Comparison of ENCODE assay signal across 29 cellular contexts in the genomic region with DNA sequence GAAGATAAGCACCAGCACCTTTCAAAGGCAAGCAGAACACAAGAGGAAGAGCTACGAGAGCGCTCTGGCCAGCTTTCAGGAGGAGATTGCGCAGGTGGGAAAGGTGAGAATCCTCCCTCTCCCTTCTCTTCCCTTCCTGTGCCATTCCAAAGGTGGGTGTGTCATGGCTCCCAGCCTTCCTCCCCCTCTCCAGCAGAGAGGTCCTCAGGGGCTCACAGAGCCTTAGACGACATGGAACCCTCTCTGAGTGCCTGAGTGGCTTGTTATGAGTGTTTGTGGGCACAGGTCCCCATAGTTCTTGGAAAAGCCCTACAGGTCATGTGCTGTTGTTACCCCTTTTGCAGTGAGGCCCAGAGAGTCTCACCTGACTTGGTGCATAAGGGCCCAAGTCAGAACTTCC.
"Had no signal": no experiment of that assay in that cellular context is flagged by ENCODE, and none has a peak within 500 bp of the region (broad histone marks: within the 10 kb centered on the region; RNA-seq: fewer than 3 reads in every experiment).

No MANE protein-coding gene starts in this region.

- H3K27me3 Mint-ChIP-seq: activated B cell treated with CpG ODN at 0.5 μM for 24 hours; activated CD8-positive, alpha-beta T cell treated with anti-CD3 and anti-CD28 coated beads for 36 hours; activated naive CD4-positive, alpha-beta T cell treated with anti-CD3 and anti-CD28 coated beads, Interleukin-2, amount 50 U/mL, for 24 hours; activated naive CD8-positive, alpha-beta T cell treated with anti-CD3 and anti-CD28 coated beads for 36 hours; activated naive CD8-positive, alpha-beta T cell treated with anti-CD3 and anti-CD28 coated beads, Interleukin-2, amount 50 U/mL, for 24 hours; activated T-helper 17 cell treated with anti-CD3 and anti-CD28 coated beads, Interleukin-2, amount 50 U/mL, for 72 hours; brain; T-helper 17 cell had no signal

- ATAC-seq: activated CD4-positive, CD25-positive, alpha-beta regulatory T cell treated with anti-CD3 and anti-CD28 coated beads, Interleukin-2, amount 50 U/mL, for 24 hours; activated CD8-positive, alpha-beta T cell treated with anti-CD3 and anti-CD28 coated beads for 36 hours; activated naive CD8-positive, alpha-beta T cell treated with anti-CD3 and anti-CD28 coated beads, Interleukin-2, amount 50 U/mL, for 24 hours; activated T-cell treated with anti-CD3 and anti-CD28 coated beads, Interleukin-2, amount 50 U/mL, for 4 hours; activated T-helper 17 cell treated with anti-CD3 and anti-CD28 coated beads, Interleukin-2, amount 50 U/mL, for 72 hours; esophagus mucosa; T-helper 17 cell had no signal

- H3K4me3 Mint-ChIP-seq: activated B cell treated with CpG ODN at 0.5 μM for 24 hours; activated CD8-positive, alpha-beta T cell treated with anti-CD3 and anti-CD28 coated beads for 36 hours; activated naive CD4-positive, alpha-beta T cell treated with anti-CD3 and anti-CD28 coated beads, Interleukin-2, amount 50 U/mL, for 24 hours; activated naive CD8-positive, alpha-beta T cell treated with anti-CD3 and anti-CD28 coated beads for 36 hours; activated naive CD8-positive, alpha-beta T cell treated with anti-CD3 and anti-CD28 coated beads, Interleukin-2, amount 50 U/mL, for 24 hours; activated T-cell treated with anti-CD3 and anti-CD28 coated beads, Interleukin-2, amount 50 U/mL, for 4 hours; activated T-helper 17 cell treated with anti-CD3 and anti-CD28 coated beads, Interleukin-2, amount 50 U/mL, for 72 hours; brain; T-helper 17 cell; T-helper 2 cell treated with Interferon-gamma antibody and Interleukin-4, amounts not matched to agents 5 μg/mL and 100 μg/mL, for 36 hours had no signal

- H3K9me3 Mint-ChIP-seq: activated B cell treated with CpG ODN at 0.5 μM for 24 hours; activated CD8-positive, alpha-beta T cell treated with anti-CD3 and anti-CD28 coated beads for 36 hours; activated naive CD4-positive, alpha-beta T cell treated with anti-CD3 and anti-CD28 coated beads, Interleukin-2, amount 50 U/mL, for 24 hours; activated naive CD8-positive, alpha-beta T cell treated with anti-CD3 and anti-CD28 coated beads for 36 hours; activated naive CD8-positive, alpha-beta T cell treated with anti-CD3 and anti-CD28 coated beads, Interleukin-2, amount 50 U/mL, for 24 hours; activated T-cell treated with anti-CD3 and anti-CD28 coated beads, Interleukin-2, amount 50 U/mL, for 4 hours; activated T-helper 17 cell treated with anti-CD3 and anti-CD28 coated beads, Interleukin-2, amount 50 U/mL, for 72 hours; brain; T-helper 2 cell treated with Interferon-gamma antibody and Interleukin-4, amounts not matched to agents 5 μg/mL and 100 μg/mL, for 36 hours had no signal

- H3K4me1 Mint-ChIP-seq: activated B cell treated with CpG ODN at 0.5 μM for 24 hours; activated naive CD4-positive, alpha-beta T cell treated with anti-CD3 and anti-CD28 coated beads, Interleukin-2, amount 50 U/mL, for 24 hours; activated naive CD8-positive, alpha-beta T cell treated with anti-CD3 and anti-CD28 coated beads for 36 hours; activated naive CD8-positive, alpha-beta T cell treated with anti-CD3 and anti-CD28 coated beads, Interleukin-2, amount 50 U/mL, for 24 hours; activated T-helper 17 cell treated with anti-CD3 and anti-CD28 coated beads, Interleukin-2, amount 50 U/mL, for 72 hours; brain; T-helper 17 cell had no signal

- H3K27ac Mint-ChIP-seq: activated B cell treated with CpG ODN at 0.5 μM for 24 hours; activated CD8-positive, alpha-beta T cell treated with anti-CD3 and anti-CD28 coated beads for 36 hours; activated naive CD4-positive, alpha-beta T cell treated with anti-CD3 and anti-CD28 coated beads, Interleukin-2, amount 50 U/mL, for 24 hours; activated naive CD8-positive, alpha-beta T cell treated with anti-CD3 and anti-CD28 coated beads for 36 hours; activated naive CD8-positive, alpha-beta T cell treated with anti-CD3 and anti-CD28 coated beads, Interleukin-2, amount 50 U/mL, for 24 hours; activated T-helper 17 cell treated with anti-CD3 and anti-CD28 coated beads, Interleukin-2, amount 50 U/mL, for 72 hours; brain; T-helper 2 cell treated with Interferon-gamma antibody and Interleukin-4, amounts not matched to agents 5 μg/mL and 100 μg/mL, for 36 hours had no signal

- H3K4me3 ChIP-seq: adrenal gland, ascending aorta had no signal

- H3K4me1 ChIP-seq: adrenal gland, ascending aorta had no signal

- H3K36me3 ChIP-seq: adrenal gland had no signal

- H3K9me3 ChIP-seq: adrenal gland, ascending aorta, SK-N-SH had no signal

- DNase-seq: activated B cell treated with CpG ODN at 0.5 μM for 24 hours; activated CD4-positive, alpha-beta T cell treated with anti-CD3 and anti-CD28 coated beads for 48 hours; activated CD4-positive, alpha-beta T cell treated with anti-CD3 and anti-CD28 coated beads, Interleukin-2, amount 50 U/mL, for 1 hour; activated CD4-positive, alpha-beta T cell treated with anti-CD3 and anti-CD28 coated beads, Interleukin-2, amount 50 U/mL, for 48 hours; activated CD8-positive, alpha-beta memory T cell treated with anti-CD3 and anti-CD28 coated beads for 24 hours; activated CD8-positive, alpha-beta T cell treated with anti-CD3 and anti-CD28 coated beads for 36 hours; activated effector memory CD4-positive, alpha-beta T cell treated with Interleukin-2 at 50 U/mL for 16 hours; activated gamma-delta T cell treated with Interleukin-2 at 50 U/mL for 16 hours; activated naive CD4-positive, alpha-beta T cell treated with Interleukin-2 at 50 U/mL for 16 hours; activated naive CD8-positive, alpha-beta T cell treated with anti-CD3 and anti-CD28 coated beads for 36 hours; activated naive CD8-positive, alpha-beta T cell treated with anti-CD3 and anti-CD28 coated beads, Interleukin-2, amount 50 U/mL, for 24 hours; activated T-cell treated with anti-CD3 and anti-CD28 coated beads, Interleukin-2, amount 50 U/mL, for 4 hours; adrenal gland; amygdala; effector CD8-positive, alpha-beta T cell; foreskin fibroblast; SK-N-SH; SW 1271; T-helper 1 cell; T-helper 17 cell; T1000; WERI-Rb-1 had no signal

- H3K27ac ChIP-seq: adrenal gland, ascending aorta, WERI-Rb-1 had no signal

- H3K4me2 ChIP-seq: SK-N-SH had no signal

- H3K27me3 ChIP-seq: adrenal gland, ascending aorta had no signal
